In genomic region chr2:505931-506330, GRCh38 we compare ENCODE assay signal across 1 cellular context.
TF ChIP-seq lines count a peak whose summit lies in the region.

No MANE protein-coding gene starts in this region.

TF ChIP-seq in GM23338, 12 proteins besides CTCF, POLR2A, EP300 and RAD21 (continued from another document):
- no peak for TF ChIP-seq REST (IDR thresholded peaks at IDR 0.05; ENCODE audit: unreplicated experiment)
- TF ChIP-seq ETS1 (IDR thresholded peaks at IDR 0.05), result no peak
- TF ChIP-seq NANOG (IDR thresholded peaks at IDR 0.05; ENCODE audit: borderline replicate concordance), result no peak
- TF ChIP-seq POLR2AphosphoS5 (IDR thresholded peaks at IDR 0.05; ENCODE audit: low read depth), result no peak
- no peak for TF ChIP-seq JUNB (IDR thresholded peaks at IDR 0.05; ENCODE audit: unreplicated experiment)
- no peak for TF ChIP-seq ZNF114 (CRISPR knock-in tag; IDR thresholded peaks at IDR 0.05)
